8 cellular contexts compared by ENCODE assay signal in genomic region chr4:1809754-1810502, GRCh38. TPM values are rescaled to one million over a fixed set of nuclear protein-coding genes. Genes with fewer than 3 reads are reported as not detected.
DNase-seq lines count a peak whose midpoint lies in the region; ATAC-seq, FAIRE-seq and TF ChIP-seq lines count a peak whose summit lies in the region.

No MANE protein-coding gene starts in this region.

- DNase-seq in NCI-H2081 (lab: John Stamatoyannopoulos, UW) (peak; percentile 55 to 65), NCI-H2081 treated with DMSO at 0.1 percent for 48 hours (lab: John Stamatoyannopoulos, UW) (no peak), NCI-H1694 (lab: John Stamatoyannopoulos, UW) (peak; percentile 67), kidney (peak; percentile 83)
- peak; percentile 24 for DNase-seq in activated CD4-positive, CD25-positive, alpha-beta regulatory T cell treated with anti-CD3 and anti-CD28 coated beads, Interleukin-2, amount 50 U/mL, for 16 hours (ENCODE audit: low read depth, low spot score)
- DNase-seq in central memory CD4-positive, alpha-beta T cell, result peak; percentile 55
- peak; percentile 71 for DNase-seq in stimulated activated CD4-positive, alpha-beta T cell treated with anti-CD3 and anti-CD28 coated beads, Interleukin-1b, Interleukin-23, amount 100 ng/mL, for 48 hours

- H3K9ac ChIP-seq in kidney (ENCODE audit: low read length in 2 of 2), result no peak overlapping the region

- intact Hi-C loops in kidney (cut with DNase I), result no loop called here

- no peak for ATAC-seq in HG03460 (IDR thresholded peaks at IDR 0.05; ENCODE audit: unreplicated experiment)

- FAIRE-seq in kidney (lab: Jason Lieb, UNC), result no peak

- no peaks in the 10 kb centered on the region for H3K4me1 ChIP-seq in kidney (ENCODE audit: control insufficient read depth in 1 of 2, insufficient read depth in 1 of 2, low read depth in 1 of 2, low read length in 2 of 2)

- H3K4me3 ChIP-seq in kidney (ENCODE audit: low read length in 2 of 2), result no peak overlapping the region

- peaks cover 3 to 8% of the 10 kb centered on the region in 2 donors for H3K36me3 ChIP-seq in kidney (ENCODE audit: control insufficient read depth in 1 of 2, insufficient read depth in 2 of 2, low read length in 2 of 2)

- H3K9me3 ChIP-seq in kidney (ENCODE audit: control insufficient read depth in 1 of 2, low read length in 2 of 2), result no peaks in the 10 kb centered on the region

- TF ChIP-seq CTCF in kidney (IDR thresholded peaks at IDR 0.05; ENCODE audit: borderline replicate concordance, extremely low read depth, insufficient read depth), result peak; percentile 86

- no peak overlapping the region for H3K27ac ChIP-seq in kidney (ENCODE audit: low read depth in 2 of 2, low read length in 2 of 2)

RNA-seq across cellular contexts. Expression of gene FGFR3, which starts 16.8 kb away (rescaled TPM):
- 25.5 TPM for total RNA-seq in kidney
- 28.5 TPM for polyA plus RNA-seq in kidney (ENCODE audit: insufficient read depth, low read depth, low replicate concordance)

RNA-seq across cellular contexts. Expression of gene LETM1, which starts 46.0 kb away (rescaled TPM):
- total RNA-seq in kidney, result 46.4 TPM
- polyA plus RNA-seq in kidney (ENCODE audit: insufficient read depth, low read depth, low replicate concordance), result 20.0 TPM
